Comparison of ENCODE assay signal across 15 cellular contexts in the genomic region with DNA sequence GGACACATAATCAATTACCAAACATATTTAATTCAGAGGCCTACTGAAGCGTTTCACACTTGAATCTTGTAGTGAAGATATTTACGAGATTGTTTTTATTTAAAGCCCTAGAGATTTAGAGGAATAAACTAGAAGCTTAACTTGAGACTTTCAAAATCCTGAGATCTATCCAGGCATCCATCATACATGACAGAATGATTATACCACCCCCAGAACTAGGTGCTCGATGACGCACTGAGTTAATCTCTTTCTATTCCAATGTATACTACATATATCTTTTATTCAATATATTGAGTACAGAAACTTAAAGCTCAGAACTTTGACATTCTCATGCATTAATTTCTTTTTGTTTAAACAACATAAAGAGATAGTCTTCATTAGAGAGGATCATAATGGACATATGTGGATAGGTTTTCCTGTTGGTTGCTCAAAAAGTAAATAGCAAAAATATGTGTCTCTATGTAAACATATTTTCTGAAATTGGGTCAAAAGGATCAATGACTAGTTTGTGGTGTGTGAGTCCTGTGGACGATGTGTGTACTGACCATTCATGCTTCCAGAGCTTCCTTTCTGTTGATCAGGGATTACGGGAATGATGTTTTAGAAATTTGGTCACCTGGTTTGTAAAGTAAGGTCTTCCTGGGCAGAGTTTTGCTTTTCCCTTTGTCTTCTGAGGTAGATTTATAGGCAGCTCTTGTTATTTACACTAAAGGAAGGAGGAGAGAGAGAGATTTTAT.
"Had no signal": no experiment of that assay in that cellular context is flagged by ENCODE, and none has a peak within 500 bp of the region (broad histone marks: within the 10 kb centered on the region; RNA-seq: fewer than 3 reads in every experiment).

No MANE protein-coding gene starts in this region.

- H3K27me3 Mint-ChIP-seq: activated B cell treated with CpG ODN at 0.5 μM for 24 hours; activated CD4-positive, alpha-beta T cell treated with anti-CD3 and anti-CD28 coated beads, Interleukin-2, amount 10 ng/mL, durations not matched to agents 7 days and 5 days; activated T-cell treated with anti-CD3 and anti-CD28 coated beads, Interleukin-2, amount 50 U/mL, for 24 hours; stimulated activated memory B cell treated with anti-CD40 and anti-IgM and Interleukin-4, amounts not matched to agents 10 μg/mL and 1 μg/mL and 100 μg/mL, for 72 hours had no signal

- H3K27me3 ChIP-seq: cardiac muscle cell, colonic mucosa, neutrophil, tibial artery, vagina had no signal

- H3K9me3 ChIP-seq: colonic mucosa, neutrophil, tibial artery, vagina had no signal

- H3K27ac Mint-ChIP-seq: activated CD4-positive, alpha-beta T cell treated with anti-CD3 and anti-CD28 coated beads, Interleukin-2, amount 10 ng/mL, durations not matched to agents 7 days and 5 days had no signal

- H3K36me3 ChIP-seq: cardiac muscle cell, colonic mucosa, neutrophil, tibial artery, vagina had no signal

- H3K27ac ChIP-seq: cardiac muscle cell, colonic mucosa, neutrophil, tibial artery, vagina had no signal

- H3K4me1 ChIP-seq: tibial artery, vagina had no signal

- DNase-seq: activated B cell treated with CpG ODN at 0.5 μM for 24 hours; activated CD4-positive, alpha-beta T cell treated with anti-CD3 and anti-CD28 coated beads, Interleukin-2, amount 10 ng/mL, durations not matched to agents 7 days and 5 days; activated gamma-delta T cell; activated T-cell treated with anti-CD3 and anti-CD28 coated beads, Interleukin-2, amount 50 U/mL, for 24 hours; colonic mucosa; foreskin melanocyte; right cardiac atrium; small intestine; T-helper 2 cell; tibial artery had no signal

- H3K4me3 Mint-ChIP-seq: activated B cell treated with CpG ODN at 0.5 μM for 24 hours; activated CD4-positive, alpha-beta T cell treated with anti-CD3 and anti-CD28 coated beads, Interleukin-2, amount 10 ng/mL, durations not matched to agents 7 days and 5 days; activated T-cell treated with anti-CD3 and anti-CD28 coated beads, Interleukin-2, amount 50 U/mL, for 24 hours; stimulated activated memory B cell treated with anti-CD40 and anti-IgM and Interleukin-4, amounts not matched to agents 10 μg/mL and 1 μg/mL and 100 μg/mL, for 72 hours had no signal

- H3K9me3 Mint-ChIP-seq: activated B cell treated with CpG ODN at 0.5 μM for 24 hours; activated T-cell treated with anti-CD3 and anti-CD28 coated beads, Interleukin-2, amount 50 U/mL, for 24 hours; stimulated activated memory B cell treated with anti-CD40 and anti-IgM and Interleukin-4, amounts not matched to agents 10 μg/mL and 1 μg/mL and 100 μg/mL, for 72 hours had no signal

- H3K36me3 Mint-ChIP-seq: stimulated activated memory B cell treated with anti-CD40 and anti-IgM and Interleukin-4, amounts not matched to agents 10 μg/mL and 1 μg/mL and 100 μg/mL, for 72 hours had no signal

- H3K4me3 ChIP-seq: cardiac muscle cell, colonic mucosa, tibial artery, vagina had no signal

- ATAC-seq: left lobe of liver; right cardiac atrium; stimulated activated memory B cell treated with anti-CD40 and anti-IgM and Interleukin-4, amounts not matched to agents 10 μg/mL and 1 μg/mL and 100 μg/mL, for 72 hours had no signal
